ENCODE assay signal across 1 cellular context in the genomic region with DNA sequence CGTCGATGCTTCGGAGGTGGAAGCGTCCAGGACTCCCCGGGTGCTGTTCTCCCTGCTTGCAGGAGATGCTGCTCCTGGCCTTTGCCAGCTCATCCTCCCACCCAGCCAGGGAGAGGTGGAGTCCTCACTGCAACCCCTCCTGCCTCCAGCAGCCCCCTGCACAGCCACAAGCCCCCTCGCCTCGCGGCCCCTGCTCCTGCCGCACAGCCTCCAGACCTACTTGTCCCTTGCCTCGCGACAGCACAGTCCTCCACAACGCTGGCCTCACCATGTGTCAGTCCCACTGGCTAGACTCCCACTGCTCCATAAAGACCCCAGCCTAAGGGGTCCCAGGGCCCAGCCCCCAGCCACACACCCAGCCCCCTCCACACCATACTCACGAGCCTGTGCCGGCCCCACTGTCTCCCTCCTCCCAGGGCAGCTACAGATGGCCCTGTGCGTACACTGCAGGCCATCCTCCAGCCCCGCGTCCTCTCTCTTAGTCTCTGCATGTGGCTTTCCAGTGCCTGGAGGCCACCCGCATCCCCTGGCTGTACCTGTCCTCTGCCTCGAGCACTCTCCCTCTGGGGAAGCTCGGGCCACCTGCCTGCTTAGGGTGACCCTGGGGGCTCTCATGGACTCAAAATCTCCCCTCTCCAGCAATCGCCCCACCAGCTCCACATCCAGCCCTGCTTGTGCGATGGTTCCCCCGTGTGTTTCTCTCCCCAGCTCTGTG.
TF ChIP-seq lines count a peak whose summit lies in the region.

No MANE protein-coding gene starts in this region.

TF ChIP-seq in WTC11, 78 proteins besides CTCF, POLR2A, EP300 and RAD21:
- no peak for TF ChIP-seq SMAD4 (CRISPR knock-in tag; IDR thresholded peaks at IDR 0.05)
- no peak for TF ChIP-seq E2F5 (CRISPR knock-in tag; IDR thresholded peaks at IDR 0.05)
- no peak for TF ChIP-seq NFE2L1 (CRISPR knock-in tag; IDR thresholded peaks at IDR 0.05)
- no peak for TF ChIP-seq ESRRA (CRISPR knock-in tag; IDR thresholded peaks at IDR 0.05; ENCODE audit: borderline replicate concordance)
- no peak for TF ChIP-seq CBFB (CRISPR knock-in tag; IDR thresholded peaks at IDR 0.05; ENCODE audit: low read depth)
- no peak for TF ChIP-seq STAT6 (CRISPR knock-in tag; conservative IDR thresholded peaks at IDR 0.05; ENCODE audit: low read depth)
- no peak for TF ChIP-seq CREM (CRISPR knock-in tag; IDR thresholded peaks at IDR 0.05)
- no peak for TF ChIP-seq NR2C2 (CRISPR knock-in tag; IDR thresholded peaks at IDR 0.05)
- TF ChIP-seq GRHL2 (CRISPR knock-in tag; IDR thresholded peaks at IDR 0.05; ENCODE audit: insufficient replicate concordance, severe bottlenecking): no peak
- no peak for TF ChIP-seq RORB (CRISPR knock-in tag; IDR thresholded peaks at IDR 0.05)
- no peak for TF ChIP-seq NR1H2 (CRISPR knock-in tag; IDR thresholded peaks at IDR 0.05)
- no peak for TF ChIP-seq IRF2 (CRISPR knock-in tag; IDR thresholded peaks at IDR 0.05; ENCODE audit: borderline replicate concordance, low read depth)
- TF ChIP-seq IRF1 (CRISPR knock-in tag; IDR thresholded peaks at IDR 0.05): no peak
- TF ChIP-seq NFYB (CRISPR knock-in tag; conservative IDR thresholded peaks at IDR 0.05; ENCODE audit: low read depth): no peak
- TF ChIP-seq ZNF425 (CRISPR knock-in tag; conservative IDR thresholded peaks at IDR 0.05): no peak
- TF ChIP-seq ZSCAN18 (CRISPR knock-in tag; IDR thresholded peaks at IDR 0.05): no peak
- no peak for TF ChIP-seq ZBTB21 (CRISPR knock-in tag; IDR thresholded peaks at IDR 0.05; ENCODE audit: borderline replicate concordance)
- no peak for TF ChIP-seq ZNF423 (CRISPR knock-in tag; IDR thresholded peaks at IDR 0.05)
- no peak for TF ChIP-seq ZNF281 (CRISPR knock-in tag; IDR thresholded peaks at IDR 0.05)
TF ChIP-seq in WTC11: peak in this region for 0.
